8 cellular contexts compared by ENCODE assay signal in the genomic region with DNA sequence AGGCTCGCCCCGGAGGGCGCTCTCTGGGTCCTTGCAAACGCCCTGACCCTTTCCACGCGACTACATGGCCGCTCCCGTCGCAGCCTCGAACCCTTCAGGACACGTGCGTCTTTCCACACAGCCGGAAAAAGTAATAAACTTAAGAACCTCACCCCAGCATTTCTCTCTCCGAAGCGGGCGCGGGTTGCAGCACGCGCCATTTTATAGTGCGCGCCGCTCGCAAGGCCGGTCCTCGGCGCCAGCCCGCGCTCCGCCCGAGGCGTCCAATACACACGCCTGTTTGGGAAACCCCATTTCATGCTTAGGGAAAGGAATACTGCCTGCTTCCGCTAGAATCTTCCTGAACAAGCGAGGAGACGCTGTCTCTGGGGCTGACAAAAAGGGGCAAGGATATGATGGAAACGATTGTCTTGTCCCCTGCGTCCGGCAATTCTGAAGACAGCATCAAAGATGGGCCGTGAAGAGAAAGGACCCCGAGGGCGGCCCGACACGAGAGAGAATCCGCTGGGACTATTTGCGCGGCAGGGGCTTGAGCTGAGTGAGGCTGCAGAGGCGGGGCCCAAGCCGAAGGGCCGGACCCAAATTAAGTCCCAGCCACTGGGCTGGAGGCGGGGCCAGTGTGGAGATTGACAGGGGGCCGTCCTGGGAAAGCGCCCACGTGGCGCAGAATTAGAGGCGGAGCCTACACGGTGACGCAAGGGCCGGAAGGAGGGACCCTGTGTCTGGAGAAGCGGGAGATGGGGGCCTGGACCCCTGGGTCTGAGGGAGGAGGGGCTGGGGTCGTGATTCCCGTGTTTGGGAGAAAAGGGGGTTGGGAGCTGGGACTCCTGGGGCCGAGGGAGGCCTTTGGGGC. TPM values are rescaled to one million over a fixed set of nuclear protein-coding genes. Genes with fewer than 3 reads are reported as not detected.
DNase-seq lines count a peak whose midpoint lies in the region; ATAC-seq lines count a peak whose summit lies in the region.

No MANE protein-coding gene starts in this region.

- peak overlapping the region; percentile 79 for H3K4me3 ChIP-seq in effector memory CD4-positive, alpha-beta T cell (ENCODE audit: insufficient read depth, low read depth, low read length, poor library complexity, severe bottlenecking)

- H3K9me3 ChIP-seq in effector memory CD4-positive, alpha-beta T cell (ENCODE audit: control insufficient read depth, low read length), result no peaks in the 10 kb centered on the region

- H3K27me3 ChIP-seq in effector memory CD4-positive, alpha-beta T cell (replicated peaks; ENCODE audit: control insufficient read depth, insufficient read depth, low read length, poor library complexity, severe bottlenecking), result no peaks in the 10 kb centered on the region

- peak; percentile 99 for DNase-seq in COLO829 (ENCODE audit: low spot score)
- peak; percentile 97 for DNase-seq in HT1080 (ENCODE audit: low read depth)
- DNase-seq in NOMO-1 (lab: John Stamatoyannopoulos, UW; ENCODE audit: unreplicated experiment in 2 of 2), result peak; percentile 96 to 99
- DNase-seq in activated CD8-positive, alpha-beta memory T cell treated with anti-CD3 and anti-CD28 coated beads for 48 hours (ENCODE audit: low read depth in 2 of 3, low spot score in 2 of 3), result peak; percentile 84 to 94 (median 90)
- DNase-seq in effector memory CD4-positive, alpha-beta T cell, result peak; percentile 92 to 95 (median 94)
- peak; percentile 99 for DNase-seq in medulla oblongata (ENCODE audit: extremely low spot score)
- peak; percentile 92 to 99 (median 97) for DNase-seq in stimulated activated CD4-positive, alpha-beta T cell treated with anti-CD3 and anti-CD28 coated beads, TNF-alpha, amount 100 ng/mL, for 48 hours (ENCODE audit: low read depth in 3 of 3)

- ATAC-seq in GM21367 (IDR thresholded peaks at IDR 0.05; ENCODE audit: unreplicated experiment), result peak; percentile 68

- H3K27ac ChIP-seq in effector memory CD4-positive, alpha-beta T cell (ENCODE audit: insufficient read depth, low read length, poor library complexity, severe bottlenecking), result peak overlapping the region; percentile 95

- H3K4me1 ChIP-seq in effector memory CD4-positive, alpha-beta T cell (ENCODE audit: control insufficient read depth, insufficient read depth, low read length, poor library complexity, severe bottlenecking), result peaks cover 9% of the 10 kb centered on the region

- peaks cover 8% of the 10 kb centered on the region for H3K36me3 ChIP-seq in effector memory CD4-positive, alpha-beta T cell (ENCODE audit: control insufficient read depth, insufficient read depth, low read length)

RNA-seq across cellular contexts. Expression of gene ACP4, which starts 14.4 kb away (rescaled TPM):
- not detected in 2 replicates for total RNA-seq in HT1080 (2014; rRNA removed; shearing (Covaris generic))
- polyA plus RNA-seq in HT1080 (2015; cell fraction: cytosol; rRNA removed), result not detected in 2 replicates
- not detected in 2 replicates for polyA plus RNA-seq in HT1080 (2015; cell fraction: nucleus; rRNA removed)

RNA-seq across cellular contexts. Expression of gene KLK1, which starts 18.9 kb away (rescaled TPM):
- not detected in 2 replicates for total RNA-seq in HT1080 (2014; rRNA removed; shearing (Covaris generic))
- not detected in 2 replicates for polyA plus RNA-seq in HT1080 (2015; cell fraction: cytosol; rRNA removed)
- polyA plus RNA-seq in HT1080 (2015; cell fraction: nucleus; rRNA removed), result 0.36 TPM in 1 of 2 replicates, not detected in the other

RNA-seq across cellular contexts. Expression of gene KLK15, which starts 28.7 kb away (rescaled TPM):
- not detected in 2 replicates for total RNA-seq in HT1080 (2014; rRNA removed; shearing (Covaris generic))
- polyA plus RNA-seq in HT1080 (2015; cell fraction: cytosol; rRNA removed), result not detected in 2 replicates
- not detected in 2 replicates for polyA plus RNA-seq in HT1080 (2015; cell fraction: nucleus; rRNA removed)

RNA-seq across cellular contexts. Expression of gene GPR32, which starts 34.4 kb away (rescaled TPM):
- not detected in 2 replicates for total RNA-seq in HT1080 (2014; rRNA removed; shearing (Covaris generic))
- polyA plus RNA-seq in HT1080 (2015; cell fraction: cytosol; rRNA removed), result not detected in 2 replicates
- polyA plus RNA-seq in HT1080 (2015; cell fraction: nucleus; rRNA removed), result not detected in 2 replicates

RNA-seq across cellular contexts. Expression of gene KLK3, which starts 50.1 kb away (rescaled TPM):
- total RNA-seq in HT1080 (2014; rRNA removed; shearing (Covaris generic)), result not detected in 2 replicates
- polyA plus RNA-seq in HT1080 (2015; cell fraction: cytosol; rRNA removed), result not detected in 2 replicates
- not detected in 2 replicates for polyA plus RNA-seq in HT1080 (2015; cell fraction: nucleus; rRNA removed)

Comparison
In these comparisons a context has a peak if more than half of its experiments do, and no peak if none do; other contexts are left out.
1. Peak in every context shown above with its lines: DNase-seq, ATAC-seq, H3K4me3 ChIP-seq and H3K27ac ChIP-seq.